Comparison of ENCODE assay signal across 12 cellular contexts in the genomic region with DNA sequence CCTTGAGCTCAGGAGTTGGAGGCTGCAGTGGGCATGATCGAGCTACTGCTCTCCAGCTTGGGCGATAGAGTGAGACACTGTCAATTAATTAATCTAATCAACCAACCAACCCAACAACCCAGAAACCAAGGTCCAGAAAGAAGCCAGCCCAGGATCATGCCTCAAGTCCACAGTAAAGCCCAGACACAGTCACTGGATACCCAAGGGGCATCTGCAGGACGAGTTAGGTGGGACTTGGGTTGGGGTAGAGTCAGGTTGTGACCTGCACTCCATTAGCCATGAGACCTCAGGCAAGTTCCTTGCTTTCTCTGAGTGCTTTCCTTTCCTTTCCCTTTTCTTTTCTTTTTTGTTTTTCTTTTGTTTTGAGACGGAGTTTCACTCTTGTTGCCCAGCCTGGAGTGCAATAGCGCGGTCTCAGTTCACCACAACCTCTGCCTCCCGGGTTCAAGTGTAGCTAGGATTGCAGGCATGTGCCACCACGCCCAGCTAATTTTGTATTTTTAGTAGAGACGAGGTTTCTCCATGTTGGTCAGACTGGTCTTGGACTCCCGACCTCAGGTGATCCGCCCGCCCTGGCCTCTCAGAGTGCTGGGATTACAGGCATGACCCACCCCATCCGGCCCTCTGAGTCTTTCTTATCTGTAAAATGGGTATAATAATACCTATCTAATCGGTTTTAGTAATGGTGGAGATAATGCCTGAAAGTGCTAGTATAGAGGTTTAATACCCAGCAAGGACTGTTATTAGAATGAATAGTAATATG. TPM values are rescaled to one million over a fixed set of nuclear protein-coding genes. Genes with fewer than 3 reads are reported as not detected.
DNase-seq lines count a peak whose midpoint lies in the region; ATAC-seq, FAIRE-seq and TF ChIP-seq lines count a peak whose summit lies in the region.
"Had no signal": no experiment of that assay in that cellular context is flagged by ENCODE, and none has a peak within 500 bp of the region (broad histone marks: within the 10 kb centered on the region; RNA-seq: fewer than 3 reads in every experiment).

No MANE protein-coding gene starts in this region.

- no peak for ATAC-seq in stimulated activated naive CD8-positive, alpha-beta T cell treated with anti-CD3 and anti-CD28 coated beads, Interleukin-15, amount 100 ng/mL, for 72 hours
- no peak for ATAC-seq in psoas muscle

- H3K4me3 ChIP-seq in GM23248 (no peak overlapping the region), psoas muscle (no peak overlapping the region)

- CTCF ChIA-PET in RWPE1 (lab: Yijun Ruan, JAX): interaction anchor here (0.6 to 0.9 kb wide), 2 partner anchors 213 to 237 kb away, joined by 3 read pairs; no protein-coding TSS in a partner anchor

- no peaks in the 10 kb centered on the region for H4K20me1 ChIP-seq in GM23248 (ENCODE audit: insufficient read depth)

- no peaks in the 10 kb centered on the region for H3K27me3 Mint-ChIP-seq in activated naive CD4-positive, alpha-beta T cell treated with anti-CD3 and anti-CD28 coated beads, Interleukin-2, amount 50 U/mL, for 24 hours
- H3K27me3 Mint-ChIP-seq in glutamatergic neuron (ENCODE audit: unreplicated experiment): peaks cover 9% of the 10 kb centered on the region
- no peaks in the 10 kb centered on the region for H3K27me3 Mint-ChIP-seq in stimulated activated naive CD8-positive, alpha-beta T cell treated with anti-CD3 and anti-CD28 coated beads, Interleukin-15, amount 100 ng/mL, for 72 hours

- H3K4me1 ChIP-seq in GM23248 (ENCODE audit: insufficient read depth) (no peaks in the 10 kb centered on the region), psoas muscle (peaks cover 8% of the 10 kb centered on the region)

- H3K9me2 ChIP-seq in GM23248 (ENCODE audit: insufficient read depth): no peaks in the 10 kb centered on the region

- DNase-seq in activated naive CD4-positive, alpha-beta T cell treated with Interleukin-2 at 50 U/mL for 16 hours: no peak
- DNase-seq in RWPE1 (ENCODE audit: low spot score): no peak
- no peak for DNase-seq in glutamatergic neuron
- no peak for DNase-seq in stimulated activated naive CD8-positive, alpha-beta T cell treated with anti-CD3 and anti-CD28 coated beads, Interleukin-15, amount 100 ng/mL, for 72 hours
- no peak for DNase-seq in GM23248
- DNase-seq in psoas muscle: no peak
- DNase-seq in urothelium cell line (ENCODE audit: low spot score): no peak
- DNase-seq: aorta; kidney; NCI-H187 treated with DMSO at 0.1 percent for 48 hours; stimulated activated CD4-positive, alpha-beta T cell treated with anti-CD3 and anti-CD28 coated beads, Interleukin-4, amount 100 ng/mL, for 1 hour had no signal

- no peak overlapping the region for H2AFZ ChIP-seq in GM23248

- H3K9me3 ChIP-seq in GM23248 (ENCODE audit: low read depth) (no peaks in the 10 kb centered on the region), psoas muscle (no peaks in the 10 kb centered on the region)

- H3K9me3 Mint-ChIP-seq in activated naive CD4-positive, alpha-beta T cell treated with anti-CD3 and anti-CD28 coated beads, Interleukin-2, amount 50 U/mL, for 24 hours: no peaks in the 10 kb centered on the region
- H3K9me3 Mint-ChIP-seq in glutamatergic neuron (ENCODE audit: unreplicated experiment): peaks cover 7% of the 10 kb centered on the region
- H3K9me3 Mint-ChIP-seq in stimulated activated naive CD8-positive, alpha-beta T cell treated with anti-CD3 and anti-CD28 coated beads, Interleukin-15, amount 100 ng/mL, for 72 hours: no peaks in the 10 kb centered on the region

- peak overlapping the region; percentile 49 for H3K4me3 Mint-ChIP-seq in activated naive CD4-positive, alpha-beta T cell treated with anti-CD3 and anti-CD28 coated beads, Interleukin-2, amount 50 U/mL, for 24 hours
- peak overlapping the region; percentile 80 for H3K4me3 Mint-ChIP-seq in glutamatergic neuron (ENCODE audit: unreplicated experiment)
- H3K4me3 Mint-ChIP-seq in stimulated activated naive CD8-positive, alpha-beta T cell treated with anti-CD3 and anti-CD28 coated beads, Interleukin-15, amount 100 ng/mL, for 72 hours: peak overlapping the region; percentile 6 to 48

- 91% methylated on average over 14 of the region's 14 CpGs for WGBS in GM23248 (ENCODE audit: low coverage in 1 of 2, low lambda C conversion rate in 2 of 2, missing lambda C conversion rate in 2 of 2), 2 experiments
- WGBS in psoas muscle, 3 donors: 80 to 88% (median 82%) methylated on average over 14 of the region's 14 CpGs

- no peaks in the 10 kb centered on the region for H3K36me3 ChIP-seq in GM23248 (ENCODE audit: low read depth)
- H3K36me3 ChIP-seq in psoas muscle (ENCODE audit: insufficient read depth in 1 of 2, low read depth in 1 of 2): no peaks in the 10 kb centered on the region

- no peaks in the 10 kb centered on the region for H3K27me3 ChIP-seq in GM23248 (replicated peaks; ENCODE audit: insufficient read depth)
- H3K27me3 ChIP-seq in psoas muscle (ENCODE audit: insufficient read depth in 3 of 3, low read length in 2 of 3): no peaks in the 10 kb centered on the region

- in situ Hi-C loops in GM23248 (cut with MboI): no loop called here

- H3K4me2 ChIP-seq in GM23248 (ENCODE audit: unreplicated experiment): no peak overlapping the region

- no peak for FAIRE-seq in urothelium cell line (lab: Jason Lieb, UNC)
- FAIRE-seq: kidney had no signal

- 0 out of 2 replicates have a peak, but pooled peaks cover 7% of the 10 kb centered on the region for H3F3A ChIP-seq in GM23248 (ENCODE audit: insufficient read depth)

- intact Hi-C loops in psoas muscle (cut with DNase I): no loop called here

- H3K27ac Mint-ChIP-seq in activated naive CD4-positive, alpha-beta T cell treated with anti-CD3 and anti-CD28 coated beads, Interleukin-2, amount 50 U/mL, for 24 hours: no peak overlapping the region
- H3K27ac Mint-ChIP-seq in glutamatergic neuron (ENCODE audit: unreplicated experiment): peak overlapping the region; percentile 76
- no peak overlapping the region for H3K27ac Mint-ChIP-seq in stimulated activated naive CD8-positive, alpha-beta T cell treated with anti-CD3 and anti-CD28 coated beads, Interleukin-15, amount 100 ng/mL, for 72 hours

- peaks cover 9% of the 10 kb centered on the region for H3K4me1 Mint-ChIP-seq in activated naive CD4-positive, alpha-beta T cell treated with anti-CD3 and anti-CD28 coated beads, Interleukin-2, amount 50 U/mL, for 24 hours
- H3K4me1 Mint-ChIP-seq in glutamatergic neuron (ENCODE audit: low read depth, unreplicated experiment): peaks cover 9% of the 10 kb centered on the region
- H3K4me1 Mint-ChIP-seq in stimulated activated naive CD8-positive, alpha-beta T cell treated with anti-CD3 and anti-CD28 coated beads, Interleukin-15, amount 100 ng/mL, for 72 hours: peaks cover 38% of the 10 kb centered on the region

- peaks cover 15% of the 10 kb centered on the region; the same call in 1 of the 2 replicates for H3K79me2 ChIP-seq in GM23248 (ENCODE audit: insufficient read depth)

- H3K27ac ChIP-seq in RWPE1 (peak overlapping the region; percentile 54), GM23248 (no peak overlapping the region), psoas muscle (no peak overlapping the region)

- POLR2A ChIA-PET in RWPE1 (lab: Yijun Ruan, JAX; ENCODE audit: low non-redundant PET): interaction anchor here (0.8 kb wide), 1 partner anchor 12 kb away, joined by 3 read pairs; no protein-coding TSS in a partner anchor

- H3K36me3 Mint-ChIP-seq in activated naive CD4-positive, alpha-beta T cell treated with anti-CD3 and anti-CD28 coated beads, Interleukin-2, amount 50 U/mL, for 24 hours: no peaks in the 10 kb centered on the region
- no peaks in the 10 kb centered on the region for H3K36me3 Mint-ChIP-seq in glutamatergic neuron (ENCODE audit: unreplicated experiment)

- TF ChIP-seq CTCF in RWPE1 (conservative IDR thresholded peaks at IDR 0.05; ENCODE audit: low read depth) (no peak), glutamatergic neuron (IDR thresholded peaks at IDR 0.05; ENCODE audit: partially characterized antibody, unreplicated experiment) (no peak), psoas muscle (IDR thresholded peaks at IDR 0.05) (no peak)

- no peak overlapping the region for H3K9ac ChIP-seq in GM23248

RNA-seq across cellular contexts. Expression of gene HSD17B1, which starts 3.5 kb away (rescaled TPM):
- total RNA-seq in glutamatergic neuron (ENCODE audit: unreplicated experiment) (4.1 TPM), psoas muscle (1 to 10 TPM in 1 of 4 donors, under 1 TPM in 3; 0.54 to 1.2 (median 0.72) TPM)
- total RNA-seq in GM23248 (2014; rRNA removed; shearing (Covaris generic)): 0.76 and 2.3 TPM in 2 replicates
- polyA plus RNA-seq in GM23248 (2016; fragmentation: Nextera tagmentation; extraction: Ambion mirVana) (2.6 and 3.0 TPM in 2 replicates), psoas muscle (1 to 10 TPM; 1.3 to 2.1 (median 1.7) TPM)

RNA-seq across cellular contexts. Expression of gene COASY, which starts 12.8 kb away (rescaled TPM):
- total RNA-seq in glutamatergic neuron (ENCODE audit: unreplicated experiment): 57.4 TPM
- total RNA-seq in GM23248 (2014; rRNA removed; shearing (Covaris generic)): 19.2 and 22.7 TPM in 2 replicates
- polyA plus RNA-seq in GM23248 (2016; fragmentation: Nextera tagmentation; extraction: Ambion mirVana): 50.1 and 56.9 TPM in 2 replicates
- 10 to 100 TPM; 31.6 to 45.4 (median 37.0) TPM for total RNA-seq in psoas muscle
- polyA plus RNA-seq in psoas muscle: 100 to 1,000 TPM in 1 of 3 donors, 10 to 100 TPM in 2; 41.0 to 141 (median 73.5) TPM

RNA-seq across cellular contexts. Expression of gene NAGLU, which starts 13.1 kb away (rescaled TPM):
- total RNA-seq in glutamatergic neuron (ENCODE audit: unreplicated experiment): 42.8 TPM
- 68.1 and 83.1 TPM in 2 replicates for total RNA-seq in GM23248 (2014; rRNA removed; shearing (Covaris generic))
- polyA plus RNA-seq in GM23248 (2016; fragmentation: Nextera tagmentation; extraction: Ambion mirVana): 36.8 and 39.4 TPM in 2 replicates
- total RNA-seq in psoas muscle: 10 to 100 TPM in 3 of 4 donors, 1 to 10 TPM in 1; 9.1 to 17.8 (median 11.7) TPM
- polyA plus RNA-seq in psoas muscle: 10 to 100 TPM; 16.0 to 18.1 (median 17.5) TPM

RNA-seq across cellular contexts. Expression of gene MLX, which starts 17.7 kb away (rescaled TPM):
- 62.5 TPM for total RNA-seq in glutamatergic neuron (ENCODE audit: unreplicated experiment)
- 29.3 and 30.8 TPM in 2 replicates for total RNA-seq in GM23248 (2014; rRNA removed; shearing (Covaris generic))
- polyA plus RNA-seq in GM23248 (2016; fragmentation: Nextera tagmentation; extraction: Ambion mirVana): 37.0 and 39.3 TPM in 2 replicates
- total RNA-seq in psoas muscle: 10 to 100 TPM; 45.2 to 67.9 (median 55.2) TPM
- 100 to 1,000 TPM in 1 of 3 donors, 10 to 100 TPM in 2; 71.0 to 108 (median 89.2) TPM for polyA plus RNA-seq in psoas muscle

RNA-seq across cellular contexts. Expression of gene PSMC3IP, which starts 28.4 kb away (rescaled TPM):
- total RNA-seq in glutamatergic neuron (ENCODE audit: unreplicated experiment) (12.0 TPM), psoas muscle (1 to 10 TPM in 2 of 4 donors, under 1 TPM in 2; 0.26 to 3.3 (median 1.4) TPM)
- 8.2 and 8.9 TPM in 2 replicates for total RNA-seq in GM23248 (2014; rRNA removed; shearing (Covaris generic))
- polyA plus RNA-seq in GM23248 (2016; fragmentation: Nextera tagmentation; extraction: Ambion mirVana) (11.1 and 12.0 TPM in 2 replicates), psoas muscle (10 to 100 TPM in 1 of 3 donors, 1 to 10 TPM in 2; 3.8 to 13.3 (median 5.3) TPM)

Comparison
In these comparisons a context has a peak if more than half of its experiments do, and no peak if none do; other contexts are left out.
1. H3K4me3 Mint-ChIP-seq: peak in every context shown above with its lines; median percentile 80 in glutamatergic neuron; 49 in activated naive CD4-positive, alpha-beta T cell treated with anti-CD3 and anti-CD28 coated beads, Interleukin-2, amount 50 U/mL, for 24 hours; 27 in stimulated activated naive CD8-positive, alpha-beta T cell treated with anti-CD3 and anti-CD28 coated beads, Interleukin-15, amount 100 ng/mL, for 72 hours.